ENCODE assay signal across 9 cellular contexts in genomic region chr10:101779544-101780186, GRCh38. TPM values are rescaled to one million over a fixed set of nuclear protein-coding genes. Genes with fewer than 3 reads are reported as not detected.
DNase-seq lines count a peak whose midpoint lies in the region; ATAC-seq and TF ChIP-seq lines count a peak whose summit lies in the region.
"Had no signal": no experiment of that assay in that cellular context is flagged by ENCODE, and none has a peak within 500 bp of the region (broad histone marks: within the 10 kb centered on the region; RNA-seq: fewer than 3 reads in every experiment).

No MANE protein-coding gene starts in this region.

- DNase-seq in Caki2 (ENCODE audit: low read depth): peak; percentile 31
- peak; percentile 90 for DNase-seq in HEK293T (ENCODE audit: extremely low spot score)
- DNase-seq in activated gamma-delta T cell treated with Interleukin-2 at 50 U/mL for 16 hours: peak; percentile 81
- peak; percentile 4 to 39 for DNase-seq in foreskin keratinocyte
- DNase-seq in neural progenitor cell (ENCODE audit: low spot score): peak; percentile 91

- H3K4me3 Mint-ChIP-seq in neural progenitor cell: peak overlapping the region; percentile 87
- H3K4me3 Mint-ChIP-seq in stimulated activated naive CD8-positive, alpha-beta T cell treated with anti-CD3 and anti-CD28 coated beads, Interleukin-15, Interleukin-2, amounts not matched to agents 100 ng/mL and 50 ng/mL, for 24 hours: peak overlapping the region; percentile 79

- H3K4me1 Mint-ChIP-seq in neural progenitor cell: peaks cover 41% of the 10 kb centered on the region
- H3K4me1 Mint-ChIP-seq in stimulated activated naive CD8-positive, alpha-beta T cell treated with anti-CD3 and anti-CD28 coated beads, Interleukin-15, Interleukin-2, amounts not matched to agents 100 ng/mL and 50 ng/mL, for 24 hours (ENCODE audit: low read depth): peaks cover 54% of the 10 kb centered on the region

- H3K4me1 ChIP-seq in OCI-LY1 (ENCODE audit: insufficient read depth, low read length, severe bottlenecking) (peaks cover 45% of the 10 kb centered on the region), foreskin keratinocyte (peaks cover 4% of the 10 kb centered on the region), neural progenitor cell (peaks cover 47% of the 10 kb centered on the region)

- peaks cover 32% of the 10 kb centered on the region for H3K27me3 Mint-ChIP-seq in neural progenitor cell (ENCODE audit: insufficient read depth, low read depth)
- H3K27me3 Mint-ChIP-seq in stimulated activated naive CD8-positive, alpha-beta T cell treated with anti-CD3 and anti-CD28 coated beads, Interleukin-15, Interleukin-2, amounts not matched to agents 100 ng/mL and 50 ng/mL, for 24 hours: peaks cover 24% of the 10 kb centered on the region

- POLR2A ChIA-PET in HEK293T (lab: Yijun Ruan, JAX): interaction anchor here (1.3 kb wide), 1 partner anchor 39 kb away, joined by 3 read pairs; the partner anchor contains the start of gene OGA

- TF ChIP-seq CTCF in OCI-LY1 (IDR thresholded peaks at IDR 0.05; ENCODE audit: low read length) (peak; percentile 40), foreskin keratinocyte (conservative IDR thresholded peaks at IDR 0.05) (peak; percentile 83), neural progenitor cell (IDR thresholded peaks at IDR 0.05) (peak; percentile 78)

- H3K9me3 Mint-ChIP-seq in neural progenitor cell: no peaks in the 10 kb centered on the region
- H3K9me3 Mint-ChIP-seq in stimulated activated naive CD8-positive, alpha-beta T cell treated with anti-CD3 and anti-CD28 coated beads, Interleukin-15, Interleukin-2, amounts not matched to agents 100 ng/mL and 50 ng/mL, for 24 hours: no peaks in the 10 kb centered on the region

- H3K9ac ChIP-seq in OCI-LY1 (ENCODE audit: low read length) (peak overlapping the region; percentile 44; the same call in 1 of the 2 replicates), neural progenitor cell (no peak overlapping the region)

- CTCF ChIA-PET in HEK293T (lab: Yijun Ruan, JAX): interaction anchor here (0.6 to 2.8 kb wide), 5 partner anchors 21 to 185 kb away, joined by 3 to 41 read pairs (median 10); no protein-coding TSS in a partner anchor

- H2AFZ ChIP-seq in OCI-LY1 (ENCODE audit: low read length) (no peak overlapping the region), neural progenitor cell (replicated peaks) (peak overlapping the region; percentile 39)

- H3K27ac ChIP-seq in OCI-LY1 (ENCODE audit: low read depth, low read length, poor library complexity, severe bottlenecking) (no peak overlapping the region), foreskin keratinocyte (no peak overlapping the region), neural progenitor cell (no peak overlapping the region)

- H3K27me3 ChIP-seq in OCI-LY1 (ENCODE audit: insufficient read depth, low read length) (no peaks in the 10 kb centered on the region), foreskin keratinocyte (peaks cover 46% of the 10 kb centered on the region), neural progenitor cell (peaks cover 57% of the 10 kb centered on the region)
- H3K27me3 ChIP-seq: SJCRH30 had no signal

- H3K9me2 ChIP-seq in OCI-LY1 (ENCODE audit: low read depth, low read length): no peaks in the 10 kb centered on the region

- H3K79me2 ChIP-seq in OCI-LY1 (ENCODE audit: insufficient read depth, low read length): no peaks in the 10 kb centered on the region
- H3K79me2 ChIP-seq in neural progenitor cell (ENCODE audit: low read depth): peaks cover 6% of the 10 kb centered on the region

- H4K20me1 ChIP-seq in OCI-LY1 (ENCODE audit: insufficient read depth, low read length): no peaks in the 10 kb centered on the region
- H4K20me1 ChIP-seq in neural progenitor cell (ENCODE audit: low read depth): peaks cover 53% of the 10 kb centered on the region

- H3K9me3 ChIP-seq in OCI-LY1 (ENCODE audit: low read length) (no peaks in the 10 kb centered on the region), neural progenitor cell (ENCODE audit: low read depth) (no peaks in the 10 kb centered on the region)
- H3K9me3 ChIP-seq: SJCRH30 had no signal

- ATAC-seq in foreskin keratinocyte: peak; percentile 52
- no peak for ATAC-seq in HG03135 (IDR thresholded peaks at IDR 0.05; ENCODE audit: unreplicated experiment)

- peak overlapping the region; percentile 86 for H3K4me2 ChIP-seq in OCI-LY1 (ENCODE audit: low read length)
- H3K4me2 ChIP-seq in neural progenitor cell: peak overlapping the region; percentile 98

- no peaks in the 10 kb centered on the region for H3K36me3 Mint-ChIP-seq in neural progenitor cell
- H3K36me3 Mint-ChIP-seq in stimulated activated naive CD8-positive, alpha-beta T cell treated with anti-CD3 and anti-CD28 coated beads, Interleukin-15, Interleukin-2, amounts not matched to agents 100 ng/mL and 50 ng/mL, for 24 hours (ENCODE audit: low read depth): peaks cover 47% of the 10 kb centered on the region

- peaks cover 8% of the 10 kb centered on the region; the same call in 1 of the 2 replicates for H3K36me3 ChIP-seq in OCI-LY1 (ENCODE audit: insufficient read depth, low read length)
- no peaks in the 10 kb centered on the region for H3K36me3 ChIP-seq in neural progenitor cell

- in situ Hi-C loops in Caki2 (cut with HindIII; ENCODE audit: low pct_unique_long_range_greater_than_20kb, low sequenced_read_pairs): no loop called here

- H3F3A ChIP-seq in OCI-LY1 (ENCODE audit: insufficient read depth, low read length) (no peaks in the 10 kb centered on the region), neural progenitor cell (ENCODE audit: low read depth) (peaks cover 69% of the 10 kb centered on the region)

- H3K4me3 ChIP-seq in OCI-LY1 (ENCODE audit: low read depth, low read length, poor library complexity, severe bottlenecking): peak overlapping the region; percentile 55
- peak overlapping the region; percentile 57 for H3K4me3 ChIP-seq in neural progenitor cell

- H3K27ac Mint-ChIP-seq in neural progenitor cell: no peak overlapping the region
- H3K27ac Mint-ChIP-seq in stimulated activated naive CD8-positive, alpha-beta T cell treated with anti-CD3 and anti-CD28 coated beads, Interleukin-15, Interleukin-2, amounts not matched to agents 100 ng/mL and 50 ng/mL, for 24 hours: no peak overlapping the region

TF ChIP-seq in HEK293T, 16 proteins besides CTCF, POLR2A, EP300 and RAD21:
- TF ChIP-seq L3MBTL2 (conservative IDR thresholded peaks at IDR 0.05): peak; percentile 87
- no peak for TF ChIP-seq BHLHE40 (IDR thresholded peaks at IDR 0.05; ENCODE audit: borderline replicate concordance)
- no peak for TF ChIP-seq FOXM1 (IDR thresholded peaks at IDR 0.05; ENCODE audit: borderline replicate concordance)
- TF ChIP-seq HDGF (IDR thresholded peaks at IDR 0.05; ENCODE audit: borderline replicate concordance): no peak
- TF ChIP-seq SP1 (IDR thresholded peaks at IDR 0.05): no peak

RNA-seq across cellular contexts. Expression of gene NPM3, which starts 3.6 kb away (rescaled TPM):
- 73.2 and 172 TPM in 2 replicates for total RNA-seq in Caki2 (2014; rRNA removed; shearing (Covaris generic); ENCODE audit: low replicate concordance)
- total RNA-seq in foreskin keratinocyte (126 and 136 TPM in 2 replicates), neural progenitor cell (ENCODE audit: low replicate concordance) (93.1 and 149 TPM in 2 replicates)
- 185 and 194 TPM in 2 replicates for polyA plus RNA-seq in foreskin keratinocyte

RNA-seq across cellular contexts. Expression of gene FGF8, which starts 3.8 kb away (rescaled TPM):
- total RNA-seq in Caki2 (2014; rRNA removed; shearing (Covaris generic); ENCODE audit: low replicate concordance): not detected in 2 replicates
- total RNA-seq in foreskin keratinocyte: not detected in 2 replicates
- polyA plus RNA-seq in foreskin keratinocyte: not detected in 2 replicates
- 17.6 and 32.2 TPM in 2 replicates for total RNA-seq in neural progenitor cell (ENCODE audit: low replicate concordance)

RNA-seq across cellular contexts. Expression of gene OGA, which starts 38.6 kb away (rescaled TPM):
- total RNA-seq in Caki2 (2014; rRNA removed; shearing (Covaris generic); ENCODE audit: low replicate concordance): 26.4 and 58.9 TPM in 2 replicates
- total RNA-seq in foreskin keratinocyte (56.9 and 70.1 TPM in 2 replicates), neural progenitor cell (ENCODE audit: low replicate concordance) (197 and 275 TPM in 2 replicates)
- polyA plus RNA-seq in foreskin keratinocyte: 18.7 and 20.3 TPM in 2 replicates

Comparison
In these comparisons a context has a peak if more than half of its experiments do, and no peak if none do; other contexts are left out.
1. DNase-seq: peak in every context shown above with its lines; median percentile 91 in neural progenitor cell; 90 in HEK293T; 81 in activated gamma-delta T cell treated with Interleukin-2 at 50 U/mL for 16 hours; 31 in Caki2; 22 in foreskin keratinocyte.
2. RNA of gene FGF8, which starts 3.8 kb away (total RNA-seq): 17.6 to 32.2 TPM in neural progenitor cell; not detected in foreskin keratinocyte and not detected in Caki2; every median in the first group is over 10 times any median in the second.
3. Peak in every context shown above with its lines, with median percentiles within 50 percentile points of each other: CTCF ChIP-seq.